Comparison of ENCODE assay signal across 13 cellular contexts in the genomic region with DNA sequence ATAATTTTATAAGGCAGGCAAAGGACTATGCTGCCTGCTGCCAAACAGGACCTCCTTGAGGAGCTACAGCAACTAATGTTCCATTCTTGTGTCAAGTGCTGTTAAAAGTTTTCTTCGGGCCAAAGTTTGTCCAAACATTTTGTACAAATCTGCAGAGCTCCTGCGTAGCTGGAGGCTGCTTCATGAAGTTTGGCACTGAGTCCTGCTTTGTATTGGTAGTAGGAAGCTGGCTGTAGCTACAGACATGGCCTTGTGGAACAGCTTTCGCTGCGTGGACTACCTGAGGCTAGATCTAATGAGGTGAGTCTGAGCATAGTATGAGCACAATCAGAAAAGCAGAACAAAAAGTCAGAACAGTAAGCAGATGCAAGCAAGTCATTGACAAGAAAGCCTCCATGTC.
DNase-seq lines count a peak whose midpoint lies in the region; ATAC-seq and TF ChIP-seq lines count a peak whose summit lies in the region.
"Had no signal": no experiment of that assay in that cellular context is flagged by ENCODE, and none has a peak within 500 bp of the region (broad histone marks: within the 10 kb centered on the region; RNA-seq: fewer than 3 reads in every experiment).

No MANE protein-coding gene starts in this region.

- H3K4me3 Mint-ChIP-seq in GM23338 (no peak overlapping the region), neural crest cell (no peak overlapping the region), glutamatergic neuron (ENCODE audit: unreplicated experiment) (no peak overlapping the region)
- H3K4me3 Mint-ChIP-seq: CD4-positive, alpha-beta T cell had no signal

- DNase-seq in heart left ventricle (no peak), left ventricle myocardium inferior (no peak), GM23338 (ENCODE audit: low spot score) (no peak), neural crest cell (ENCODE audit: low read depth, low spot score) (no peak), upper lobe of right lung (no peak), HPDE6-E6E7 (ENCODE audit: extremely low spot score) (no peak), glutamatergic neuron (no peak)
- DNase-seq: ACHN; Caco-2; CD4-positive, alpha-beta T cell; GDM1 had no signal

- TF ChIP-seq CTCF in heart left ventricle (IDR thresholded peaks at IDR 0.05) (no peak), left ventricle myocardium inferior (IDR thresholded peaks at IDR 0.05; ENCODE audit: borderline replicate concordance) (no peak), GM23338 (conservative IDR thresholded peaks at IDR 0.05; ENCODE audit: low read depth in 2 of 2) (no peak), neural crest cell (conservative IDR thresholded peaks at IDR 0.05) (no peak), upper lobe of right lung (IDR thresholded peaks at IDR 0.05) (no peak), glutamatergic neuron (IDR thresholded peaks at IDR 0.05; ENCODE audit: partially characterized antibody, unreplicated experiment) (no peak)

- H3K36me3 Mint-ChIP-seq in GM23338 (ENCODE audit: low read depth): peaks cover 7% of the 10 kb centered on the region; the same call in 2 of the 3 replicates
- no peaks in the 10 kb centered on the region for H3K36me3 Mint-ChIP-seq in neural crest cell (ENCODE audit: low read depth)
- no peaks in the 10 kb centered on the region for H3K36me3 Mint-ChIP-seq in glutamatergic neuron (ENCODE audit: unreplicated experiment)

- peaks cover 3% of the 10 kb centered on the region; the same call in 1 of the 2 replicates for H3K9me2 ChIP-seq in GM23338 (ENCODE audit: insufficient read depth)

- H3K4me1 Mint-ChIP-seq in GM23338 (peaks cover 9% of the 10 kb centered on the region; the same call in 2 of the 3 replicates), neural crest cell (no peaks in the 10 kb centered on the region), glutamatergic neuron (ENCODE audit: low read depth, unreplicated experiment) (no peaks in the 10 kb centered on the region)

- H3F3A ChIP-seq in GM23338 (replicated peaks; ENCODE audit: low read depth): no peaks in the 10 kb centered on the region

- H3K4me2 ChIP-seq in GM23338: no peak overlapping the region

- H3K27me3 Mint-ChIP-seq in GM23338 (ENCODE audit: insufficient read depth, low read depth, poor library complexity) (no peaks in the 10 kb centered on the region), neural crest cell (ENCODE audit: low read depth) (no peaks in the 10 kb centered on the region), glutamatergic neuron (ENCODE audit: unreplicated experiment) (no peaks in the 10 kb centered on the region)
- H3K27me3 Mint-ChIP-seq: CD4-positive, alpha-beta T cell had no signal

- H2AFZ ChIP-seq in GM23338: no peak overlapping the region

- ATAC-seq in heart left ventricle (peak in 3 of 4 donors; percentile 47 to 73 (median 60)), GM23338 (no peak), upper lobe of right lung (peak; percentile 38)

- H3K36me3 ChIP-seq in heart left ventricle: no peaks in the 10 kb centered on the region
- no peaks in the 10 kb centered on the region for H3K36me3 ChIP-seq in left ventricle myocardium inferior
- H3K36me3 ChIP-seq in GM23338 (ENCODE audit: insufficient read depth): no peaks in the 10 kb centered on the region
- H3K36me3 ChIP-seq in upper lobe of right lung: no peaks in the 10 kb centered on the region

- no peaks in the 10 kb centered on the region for H4K20me1 ChIP-seq in GM23338 (replicated peaks; ENCODE audit: insufficient read depth)

- H3K27ac Mint-ChIP-seq in GM23338: peak overlapping the region; percentile 67
- peak overlapping the region; percentile 19 for H3K27ac Mint-ChIP-seq in neural crest cell (ENCODE audit: unreplicated experiment)
- H3K27ac Mint-ChIP-seq in glutamatergic neuron (ENCODE audit: unreplicated experiment): no peak overlapping the region
- H3K27ac Mint-ChIP-seq: CD4-positive, alpha-beta T cell had no signal

- H3K27me3 ChIP-seq in heart left ventricle (no peaks in the 10 kb centered on the region), left ventricle myocardium inferior (ENCODE audit: low read depth) (no peaks in the 10 kb centered on the region), GM23338 (ENCODE audit: insufficient read depth) (no peaks in the 10 kb centered on the region), upper lobe of right lung (no peaks in the 10 kb centered on the region)

- H3K9me3 Mint-ChIP-seq in GM23338 (peaks cover 8% of the 10 kb centered on the region; the same call in 2 of the 3 replicates), neural crest cell (peaks cover 3% of the 10 kb centered on the region), glutamatergic neuron (ENCODE audit: unreplicated experiment) (no peaks in the 10 kb centered on the region)

- H3K27ac ChIP-seq in heart left ventricle (no peak overlapping the region), left ventricle myocardium inferior (replicated peaks) (no peak overlapping the region), GM23338 (ENCODE audit: low read depth) (no peak overlapping the region), upper lobe of right lung (no peak overlapping the region)
- H3K27ac ChIP-seq: C4-2B had no signal

- 37 to 56% (median 46%) methylated on average over 4 of the region's 4 CpGs for WGBS in heart left ventricle, 4 donors

- H3K4me3 ChIP-seq in heart left ventricle (no peak overlapping the region), left ventricle myocardium inferior (no peak overlapping the region), GM23338 (no peak overlapping the region), upper lobe of right lung (no peak overlapping the region)
- H3K4me3 ChIP-seq: HAP-1 had no signal

- TF ChIP-seq POLR2A in heart left ventricle (IDR thresholded peaks at IDR 0.05): no peak

- H3K4me1 ChIP-seq in heart left ventricle (peaks cover 0 to 5% (median 0%) of the 10 kb centered on the region in 12 donors), left ventricle myocardium inferior (peaks cover 8% of the 10 kb centered on the region), GM23338 (ENCODE audit: insufficient read depth) (peaks cover 6% of the 10 kb centered on the region), upper lobe of right lung (no peaks in the 10 kb centered on the region)

- intact Hi-C loops in heart left ventricle (cut with DNase I) (no loop called here), left ventricle myocardium inferior (cut with micrococcal nuclease) (no loop called here), upper lobe of right lung (cut with DNase I) (no loop called here)

- no peaks in the 10 kb centered on the region for H3K79me2 ChIP-seq in GM23338 (replicated peaks; ENCODE audit: insufficient read depth)

- peaks cover 0 to 19% (median 8%) of the 10 kb centered on the region in 12 donors for H3K9me3 ChIP-seq in heart left ventricle
- H3K9me3 ChIP-seq in left ventricle myocardium inferior (replicated peaks): peaks cover 16% of the 10 kb centered on the region
- H3K9me3 ChIP-seq in upper lobe of right lung: no peaks in the 10 kb centered on the region
- H3K9me3 ChIP-seq: Caco-2, HAP-1 had no signal

TF ChIP-seq in GM23338, 12 proteins besides CTCF, POLR2A, EP300 and RAD21:
- no peak for TF ChIP-seq JUNB (IDR thresholded peaks at IDR 0.05; ENCODE audit: unreplicated experiment)
- no peak for TF ChIP-seq CREB1 (CRISPR knock-in tag; IDR thresholded peaks at IDR 0.05; ENCODE audit: low read depth)
- no peak for TF ChIP-seq REST (IDR thresholded peaks at IDR 0.05; ENCODE audit: unreplicated experiment)
- TF ChIP-seq ZNF331 (CRISPR knock-in tag; IDR thresholded peaks at IDR 0.05; ENCODE audit: low read depth): no peak
- no peak for TF ChIP-seq EZH2 (IDR thresholded peaks at IDR 0.05; ENCODE audit: low read depth, unreplicated experiment)
- TF ChIP-seq STAT1 (IDR thresholded peaks at IDR 0.05; ENCODE audit: unreplicated experiment): no peak
- TF ChIP-seq POLR2AphosphoS5 (IDR thresholded peaks at IDR 0.05; ENCODE audit: low read depth): no peak
- TF ChIP-seq, protein P1, sequence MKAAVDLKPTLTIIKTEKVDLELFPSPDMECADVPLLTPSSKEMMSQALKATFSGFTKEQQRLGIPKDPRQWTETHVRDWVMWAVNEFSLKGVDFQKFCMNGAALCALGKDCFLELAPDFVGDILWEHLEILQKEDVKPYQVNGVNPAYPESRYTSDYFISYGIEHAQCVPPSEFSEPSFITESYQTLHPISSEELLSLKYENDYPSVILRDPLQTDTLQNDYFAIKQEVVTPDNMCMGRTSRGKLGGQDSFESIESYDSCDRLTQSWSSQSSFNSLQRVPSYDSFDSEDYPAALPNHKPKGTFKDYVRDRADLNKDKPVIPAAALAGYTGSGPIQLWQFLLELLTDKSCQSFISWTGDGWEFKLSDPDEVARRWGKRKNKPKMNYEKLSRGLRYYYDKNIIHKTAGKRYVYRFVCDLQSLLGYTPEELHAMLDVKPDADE (IDR thresholded peaks at IDR 0.05): no peak
- no peak for TF ChIP-seq ZNF114 (CRISPR knock-in tag; IDR thresholded peaks at IDR 0.05)
- no peak for TF ChIP-seq EZH2phosphoT487 (IDR thresholded peaks at IDR 0.05; ENCODE audit: unreplicated experiment)
